In genomic region chr13:109162248-109163051, GRCh38 we compare ENCODE assay signal across 8 cellular contexts.
DNase-seq lines count a peak whose midpoint lies in the region; ATAC-seq and TF ChIP-seq lines count a peak whose summit lies in the region.

No MANE protein-coding gene starts in this region.

- H3K4ac ChIP-seq in H9 (ENCODE audit: low read depth, low read length): no peak overlapping the region

- H3K4me1 Mint-ChIP-seq in natural killer cell treated with Interleukin-12 subunit alpha and Interleukin-12 subunit beta and Interleukin-15 and Interleukin-18, amount 100 ng/mL, for 72 hours (ENCODE audit: low read depth in 2 of 2): peaks cover 4 to 14% of the 10 kb centered on the region in 2 donors
- peaks cover 44 to 45% of the 10 kb centered on the region in 2 experiments for H3K4me1 Mint-ChIP-seq in H9

- peak in 1 of 2 donors; percentile 49 for DNase-seq in activated naive CD4-positive, alpha-beta T cell treated with anti-CD3 and anti-CD28 coated beads, Interleukin-2, amount 50 U/mL, for 72 hours (ENCODE audit: low spot score in 2 of 2)
- DNase-seq in activated naive CD4-positive, alpha-beta T cell treated with anti-CD3 and anti-CD28 coated beads, Interleukin-2, amount 50 U/mL, for 16 hours: no peak
- DNase-seq in OCI-M1 (lab: John Stamatoyannopoulos, UW) (peak; percentile 11), DMS 273 (lab: John Stamatoyannopoulos, UW; ENCODE audit: unreplicated experiment) (no peak), NCI-H1105 (lab: John Stamatoyannopoulos, UW) (no peak), H9 (no peak)
- DNase-seq in natural killer cell treated with Interleukin-12 subunit alpha and Interleukin-12 subunit beta and Interleukin-15 and Interleukin-18, amount 100 ng/mL, for 72 hours (ENCODE audit: low spot score): peak; percentile 67

- H4K5ac ChIP-seq in H9 (ENCODE audit: insufficient read length, low read depth, low read length): no peak overlapping the region

- no peaks in the 10 kb centered on the region for H3K23me2 ChIP-seq in H9 (ENCODE audit: insufficient read length, low read depth, low read length, poor library complexity, severe bottlenecking)

- H2BK20ac ChIP-seq in H9 (ENCODE audit: low read depth, low read length, poor library complexity, severe bottlenecking): no peak overlapping the region

- H3K9me3 Mint-ChIP-seq in activated naive CD4-positive, alpha-beta T cell treated with anti-CD3 and anti-CD28 coated beads, Interleukin-2, amount 50 U/mL, for 72 hours: no peaks in the 10 kb centered on the region
- no peaks in the 10 kb centered on the region for H3K9me3 Mint-ChIP-seq in natural killer cell treated with Interleukin-12 subunit alpha and Interleukin-12 subunit beta and Interleukin-15 and Interleukin-18, amount 100 ng/mL, for 72 hours
- no peaks in the 10 kb centered on the region for H3K9me3 Mint-ChIP-seq in H9

- no peak overlapping the region for H3K27ac ChIP-seq in H9 (ENCODE audit: insufficient read length, low read depth, low read length)

- H3K36me3 Mint-ChIP-seq in activated naive CD4-positive, alpha-beta T cell treated with anti-CD3 and anti-CD28 coated beads, Interleukin-2, amount 50 U/mL, for 72 hours: no peaks in the 10 kb centered on the region
- no peaks in the 10 kb centered on the region for H3K36me3 Mint-ChIP-seq in natural killer cell treated with Interleukin-12 subunit alpha and Interleukin-12 subunit beta and Interleukin-15 and Interleukin-18, amount 100 ng/mL, for 72 hours
- no peaks in the 10 kb centered on the region for H3K36me3 Mint-ChIP-seq in H9 (ENCODE audit: insufficient read depth in 1 of 3, low read depth in 3 of 3)

- H3K4me2 ChIP-seq in H9 (ENCODE audit: insufficient read depth, insufficient read length, low read length): no peak overlapping the region

- H3K79me1 ChIP-seq in H9 (ENCODE audit: insufficient read depth, low read depth, low read length, poor library complexity, severe bottlenecking): no peaks in the 10 kb centered on the region

- no peaks in the 10 kb centered on the region for H4K20me1 ChIP-seq in H9 (ENCODE audit: control insufficient read depth, insufficient read depth, insufficient read length)

- peak; percentile 96 to 99 for ATAC-seq in activated naive CD4-positive, alpha-beta T cell treated with anti-CD3 and anti-CD28 coated beads, Interleukin-2, amount 50 U/mL, for 72 hours
- ATAC-seq in HG03045 (IDR thresholded peaks at IDR 0.05; ENCODE audit: unreplicated experiment): peak; percentile 90
- peak; percentile 83 to 91 for ATAC-seq in natural killer cell treated with Interleukin-12 subunit alpha and Interleukin-12 subunit beta and Interleukin-15 and Interleukin-18, amount 100 ng/mL, for 72 hours

- H4K91ac ChIP-seq in H9 (ENCODE audit: insufficient read length, low read depth, low read length): no peak overlapping the region

- no peak overlapping the region for H2AK5ac ChIP-seq in H9 (ENCODE audit: insufficient read length, low read length)

- H4K8ac ChIP-seq in H9 (replicated peaks; ENCODE audit: insufficient read length, low read depth, low read length): no peak overlapping the region

- no peak overlapping the region for H3K14ac ChIP-seq in H9 (ENCODE audit: insufficient read depth, low read length)

- H3K18ac ChIP-seq in H9 (ENCODE audit: insufficient read length, low read depth, low read length): no peak overlapping the region

- peak overlapping the region in 1 of 2 donors; percentile 65 for H3K27ac Mint-ChIP-seq in activated naive CD4-positive, alpha-beta T cell treated with anti-CD3 and anti-CD28 coated beads, Interleukin-2, amount 50 U/mL, for 72 hours
- peak overlapping the region; percentile 62 to 74 for H3K27ac Mint-ChIP-seq in natural killer cell treated with Interleukin-12 subunit alpha and Interleukin-12 subunit beta and Interleukin-15 and Interleukin-18, amount 100 ng/mL, for 72 hours
- no peak overlapping the region; a peak in 1 of 7 replicates for H3K27ac Mint-ChIP-seq in H9

- H2BK12ac ChIP-seq in H9 (ENCODE audit: insufficient read length, low read depth, low read length): no peak overlapping the region

- H2AFZ ChIP-seq in H9 (ENCODE audit: low read length): no peak overlapping the region

- H3K56ac ChIP-seq in H9 (ENCODE audit: insufficient read length, low read depth, low read length): no peak overlapping the region

- no peaks in the 10 kb centered on the region; the same call in 1 of the 2 replicates for H3K4me1 ChIP-seq in H9 (ENCODE audit: insufficient read depth, low read length)

- H3T11ph ChIP-seq in H9 (ENCODE audit: low read length): no peak overlapping the region

- no peak overlapping the region for H2BK5ac ChIP-seq in H9 (ENCODE audit: insufficient read length, low read length)

- peak overlapping the region; percentile 54 for H3K4me3 Mint-ChIP-seq in natural killer cell treated with Interleukin-12 subunit alpha and Interleukin-12 subunit beta and Interleukin-15 and Interleukin-18, amount 100 ng/mL, for 72 hours
- H3K4me3 Mint-ChIP-seq in H9: no peak overlapping the region

- H2BK15ac ChIP-seq in H9 (ENCODE audit: low read depth, low read length): no peak overlapping the region

- no peaks in the 10 kb centered on the region for H3K9me3 ChIP-seq in H9 (ENCODE audit: control insufficient read depth, low read depth, low read length)

- no peak for TF ChIP-seq CTCF in H9 (conservative IDR thresholded peaks at IDR 0.05)

- no peak overlapping the region for H2BK120ac ChIP-seq in H9 (ENCODE audit: low read depth, low read length, poor library complexity, severe bottlenecking)

- H3K27me3 ChIP-seq in H9 (ENCODE audit: insufficient read depth, low read length): no peaks in the 10 kb centered on the region

- H3K27me3 Mint-ChIP-seq in natural killer cell treated with Interleukin-12 subunit alpha and Interleukin-12 subunit beta and Interleukin-15 and Interleukin-18, amount 100 ng/mL, for 72 hours: peaks cover 0 to 7% of the 10 kb centered on the region in 2 donors
- no peaks in the 10 kb centered on the region for H3K27me3 Mint-ChIP-seq in H9 (ENCODE audit: low read depth)

- H3K9ac ChIP-seq in H9 (ENCODE audit: extremely low read depth, insufficient read length, low read length): no peak overlapping the region

- H3K23ac ChIP-seq in H9 (ENCODE audit: insufficient read length, low read depth, low read length): no peak overlapping the region

- no CpG with 5 or more reads among the region's 8 CpGs for WGBS in H9 (ENCODE audit: extremely low coverage, insufficient read length, low lambda C conversion rate)

- H3K79me2 ChIP-seq in H9 (ENCODE audit: insufficient read depth, low read length): no peaks in the 10 kb centered on the region

Comparison
In these comparisons a context has a peak if more than half of its experiments do, and no peak if none do; other contexts are left out.
1. DNase-seq: peak in OCI-M1 (single experiment) and natural killer cell treated with Interleukin-12 subunit alpha and Interleukin-12 subunit beta and Interleukin-15 and Interleukin-18, amount 100 ng/mL, for 72 hours (single experiment); none in activated naive CD4-positive, alpha-beta T cell treated with anti-CD3 and anti-CD28 coated beads, Interleukin-2, amount 50 U/mL, for 16 hours (single experiment), DMS 273 (single experiment), NCI-H1105 (single experiment) and H9 (single experiment).
2. H3K27ac Mint-ChIP-seq: peak in natural killer cell treated with Interleukin-12 subunit alpha and Interleukin-12 subunit beta and Interleukin-15 and Interleukin-18, amount 100 ng/mL, for 72 hours (2 of 2); none in H9 (0 of 3).
3. Peak in every context shown above with its lines, with median percentiles within 50 percentile points of each other: ATAC-seq.